In genomic region chr12:59164991-59165718, GRCh38 we compare ENCODE assay signal across 8 cellular contexts.
DNase-seq lines count a peak whose midpoint lies in the region; ATAC-seq and TF ChIP-seq lines count a peak whose summit lies in the region.

No MANE protein-coding gene starts in this region.

- peak in 2 of 3 experiments; percentile 44 to 58 for TF ChIP-seq CTCF in ascending aorta (IDR thresholded peaks at IDR 0.05)
- TF ChIP-seq CTCF in liver (IDR thresholded peaks at IDR 0.05; ENCODE audit: low read depth, low read length, missing input control) = peak; percentile 33

- no peak overlapping the region for H3K9ac ChIP-seq in liver (ENCODE audit: low read depth in 1 of 2, low read length in 2 of 2)

- H3K9me3 ChIP-seq in ascending aorta (no peaks in the 10 kb centered on the region), liver (ENCODE audit: control insufficient read depth in 4 of 4, low read length in 3 of 4) (no peaks in the 10 kb centered on the region)

- no peak overlapping the region for H3K4me3 ChIP-seq in ascending aorta
- no peak overlapping the region for H3K4me3 ChIP-seq in liver (ENCODE audit: low read depth in 1 of 3, low read length in 3 of 3)

- intact Hi-C loops in ascending aorta (cut with DNase I) (loop anchor here (1.0 kb wide), 1 partner anchor 52 kb away; no protein-coding TSS in a partner anchor), posterior cingulate gyrus (cut with DNase I) (loop anchor here (10.0 kb wide), 1 partner anchor 820 kb away; no protein-coding TSS in a partner anchor)

- peak; percentile 63 for TF ChIP-seq RAD21 in liver (IDR thresholded peaks at IDR 0.05)

- H3K27ac ChIP-seq in ascending aorta (no peak overlapping the region), liver (ENCODE audit: low read depth in 1 of 2, low read length in 2 of 2) (no peak overlapping the region), substantia nigra (ENCODE audit: low read depth, low read length, poor library complexity, severe bottlenecking) (no peak overlapping the region)

- peak; percentile 37 for DNase-seq in GM03348 (ENCODE audit: low spot score)
- DNase-seq in NCI-H146 (lab: John Stamatoyannopoulos, UW) = peak; percentile 78
- no peak for DNase-seq in ascending aorta (ENCODE audit: low spot score in 2 of 2)
- DNase-seq in stimulated activated CD4-positive, alpha-beta T cell treated with anti-CD3 and anti-CD28 coated beads, Interleukin-15, amount 100 ng/mL, for 24 hours = no peak
- DNase-seq in substantia nigra (lab: John Stamatoyannopoulos, UW) = no peak
- no peak for DNase-seq in posterior cingulate gyrus

- no peak for ATAC-seq in HG03159 (IDR thresholded peaks at IDR 0.05; ENCODE audit: unreplicated experiment)

- WGBS in liver = 35% methylated on average over 4 of the region's 4 CpGs

- H3K27me3 ChIP-seq in ascending aorta (no peaks in the 10 kb centered on the region), liver (ENCODE audit: control insufficient read depth in 4 of 4, insufficient read depth in 4 of 4, low read length in 3 of 4) (no peaks in the 10 kb centered on the region)

- H3K4me1 ChIP-seq in ascending aorta = no peaks in the 10 kb centered on the region
- no peaks in the 10 kb centered on the region for H3K4me1 ChIP-seq in liver (ENCODE audit: control insufficient read depth in 4 of 4, insufficient read depth in 4 of 4, low read length in 3 of 4)

- no peaks in the 10 kb centered on the region for H3K36me3 ChIP-seq in ascending aorta
- no peaks in the 10 kb centered on the region for H3K36me3 ChIP-seq in liver (ENCODE audit: control insufficient read depth in 4 of 4, insufficient read depth in 3 of 4, low read depth in 1 of 4, low read length in 3 of 4)

TF ChIP-seq in liver, 16 proteins besides CTCF, POLR2A, EP300 and RAD21:
- no peak for TF ChIP-seq GABPA (IDR thresholded peaks at IDR 0.05 in 1 of 2, conservative IDR thresholded peaks at IDR 0.05 in 1 of 2)
- TF ChIP-seq, protein P1, sequence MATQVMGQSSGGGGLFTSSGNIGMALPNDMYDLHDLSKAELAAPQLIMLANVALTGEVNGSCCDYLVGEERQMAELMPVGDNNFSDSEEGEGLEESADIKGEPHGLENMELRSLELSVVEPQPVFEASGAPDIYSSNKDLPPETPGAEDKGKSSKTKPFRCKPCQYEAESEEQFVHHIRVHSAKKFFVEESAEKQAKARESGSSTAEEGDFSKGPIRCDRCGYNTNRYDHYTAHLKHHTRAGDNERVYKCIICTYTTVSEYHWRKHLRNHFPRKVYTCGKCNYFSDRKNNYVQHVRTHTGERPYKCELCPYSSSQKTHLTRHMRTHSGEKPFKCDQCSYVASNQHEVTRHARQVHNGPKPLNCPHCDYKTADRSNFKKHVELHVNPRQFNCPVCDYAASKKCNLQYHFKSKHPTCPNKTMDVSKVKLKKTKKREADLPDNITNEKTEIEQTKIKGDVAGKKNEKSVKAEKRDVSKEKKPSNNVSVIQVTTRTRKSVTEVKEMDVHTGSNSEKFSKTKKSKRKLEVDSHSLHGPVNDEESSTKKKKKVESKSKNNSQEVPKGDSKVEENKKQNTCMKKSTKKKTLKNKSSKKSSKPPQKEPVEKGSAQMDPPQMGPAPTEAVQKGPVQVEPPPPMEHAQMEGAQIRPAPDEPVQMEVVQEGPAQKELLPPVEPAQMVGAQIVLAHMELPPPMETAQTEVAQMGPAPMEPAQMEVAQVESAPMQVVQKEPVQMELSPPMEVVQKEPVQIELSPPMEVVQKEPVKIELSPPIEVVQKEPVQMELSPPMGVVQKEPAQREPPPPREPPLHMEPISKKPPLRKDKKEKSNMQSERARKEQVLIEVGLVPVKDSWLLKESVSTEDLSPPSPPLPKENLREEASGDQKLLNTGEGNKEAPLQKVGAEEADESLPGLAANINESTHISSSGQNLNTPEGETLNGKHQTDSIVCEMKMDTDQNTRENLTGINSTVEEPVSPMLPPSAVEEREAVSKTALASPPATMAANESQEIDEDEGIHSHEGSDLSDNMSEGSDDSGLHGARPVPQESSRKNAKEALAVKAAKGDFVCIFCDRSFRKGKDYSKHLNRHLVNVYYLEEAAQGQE (IDR thresholded peaks at IDR 0.05) = no peak
- TF ChIP-seq FOXA2 (IDR thresholded peaks at IDR 0.05) = no peak
- TF ChIP-seq HNF4A (conservative IDR thresholded peaks at IDR 0.05) = no peak
- TF ChIP-seq, protein P2, sequence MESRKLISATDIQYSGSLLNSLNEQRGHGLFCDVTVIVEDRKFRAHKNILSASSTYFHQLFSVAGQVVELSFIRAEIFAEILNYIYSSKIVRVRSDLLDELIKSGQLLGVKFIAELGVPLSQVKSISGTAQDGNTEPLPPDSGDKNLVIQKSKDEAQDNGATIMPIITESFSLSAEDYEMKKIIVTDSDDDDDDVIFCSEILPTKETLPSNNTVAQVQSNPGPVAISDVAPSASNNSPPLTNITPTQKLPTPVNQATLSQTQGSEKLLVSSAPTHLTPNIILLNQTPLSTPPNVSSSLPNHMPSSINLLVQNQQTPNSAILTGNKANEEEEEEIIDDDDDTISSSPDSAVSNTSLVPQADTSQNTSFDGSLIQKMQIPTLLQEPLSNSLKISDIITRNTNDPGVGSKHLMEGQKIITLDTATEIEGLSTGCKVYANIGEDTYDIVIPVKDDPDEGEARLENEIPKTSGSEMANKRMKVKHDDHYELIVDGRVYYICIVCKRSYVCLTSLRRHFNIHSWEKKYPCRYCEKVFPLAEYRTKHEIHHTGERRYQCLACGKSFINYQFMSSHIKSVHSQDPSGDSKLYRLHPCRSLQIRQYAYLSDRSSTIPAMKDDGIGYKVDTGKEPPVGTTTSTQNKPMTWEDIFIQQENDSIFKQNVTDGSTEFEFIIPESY (IDR thresholded peaks at IDR 0.05) = no peak
- TF ChIP-seq FOXA1 (IDR thresholded peaks at IDR 0.05) = no peak
- TF ChIP-seq NR2F2 (IDR thresholded peaks at IDR 0.05) = no peak

Comparison
In these comparisons a context has a peak if more than half of its experiments do, and no peak if none do; other contexts are left out.
1. DNase-seq: peak in GM03348 (single experiment) and NCI-H146 (single experiment); none in ascending aorta (0 of 2), stimulated activated CD4-positive, alpha-beta T cell treated with anti-CD3 and anti-CD28 coated beads, Interleukin-15, amount 100 ng/mL, for 24 hours (single experiment), substantia nigra (0 of 49) and posterior cingulate gyrus (0 of 10).